In genomic region chr1:215146252-215146975, GRCh38 we compare ENCODE assay signal across 8 cellular contexts.
DNase-seq lines count a peak whose midpoint lies in the region; ATAC-seq and TF ChIP-seq lines count a peak whose summit lies in the region.

No MANE protein-coding gene starts in this region.

- no peaks in the 10 kb centered on the region for H3K79me1 ChIP-seq in H9 (ENCODE audit: insufficient read depth, low read depth, low read length, poor library complexity, severe bottlenecking)

- no peaks in the 10 kb centered on the region for H3K79me2 ChIP-seq in H9 (ENCODE audit: insufficient read depth, low read length)

- H4K91ac ChIP-seq in H9 (ENCODE audit: insufficient read length, low read depth, low read length), result no peak overlapping the region

- H4K5ac ChIP-seq in H9 (ENCODE audit: insufficient read length, low read depth, low read length), result no peak overlapping the region

- H3K4ac ChIP-seq in H9 (ENCODE audit: low read depth, low read length), result no peak overlapping the region

- no peak overlapping the region for H3K4me3 Mint-ChIP-seq in H9
- H3K4me3 Mint-ChIP-seq in CD4-positive, alpha-beta T cell, result no peak overlapping the region

- POLR2A ChIA-PET in CD4-positive, alpha-beta T cell (lab: Charles Lee), result no interaction called here

- H3K23me2 ChIP-seq in H9 (ENCODE audit: insufficient read length, low read depth, low read length, poor library complexity, severe bottlenecking), result no peaks in the 10 kb centered on the region

- H3K4me3 ChIP-seq in foreskin fibroblast (ENCODE audit: low read depth in 1 of 2, low read length in 2 of 2), result no peak overlapping the region

- H2BK12ac ChIP-seq in H9 (ENCODE audit: insufficient read length, low read depth, low read length), result no peak overlapping the region

- no peak overlapping the region for H2BK20ac ChIP-seq in H9 (ENCODE audit: low read depth, low read length, poor library complexity, severe bottlenecking)

- H3K14ac ChIP-seq in H9 (ENCODE audit: insufficient read depth, low read length), result no peak overlapping the region

- H3K9me3 ChIP-seq in H9 (ENCODE audit: control insufficient read depth, low read depth, low read length), result no peaks in the 10 kb centered on the region
- no peaks in the 10 kb centered on the region for H3K9me3 ChIP-seq in CD4-positive, alpha-beta T cell (ENCODE audit: control insufficient read depth, low read length)

- H3K4me1 ChIP-seq in H9 (ENCODE audit: insufficient read depth, low read length), result no peaks in the 10 kb centered on the region

- H3K36me3 Mint-ChIP-seq in H9 (ENCODE audit: insufficient read depth in 1 of 3, low read depth in 3 of 3), result peaks cover 0 to 5% (median 0%) of the 10 kb centered on the region in 3 experiments; a peak in 3 of 7 replicates
- H3K36me3 Mint-ChIP-seq in CD4-positive, alpha-beta T cell (ENCODE audit: low read depth), result no peaks in the 10 kb centered on the region

- H3K27me3 Mint-ChIP-seq in H9 (ENCODE audit: low read depth), result no peaks in the 10 kb centered on the region
- no peaks in the 10 kb centered on the region for H3K27me3 Mint-ChIP-seq in CD4-positive, alpha-beta T cell

- H4K20me1 ChIP-seq in H9 (ENCODE audit: control insufficient read depth, insufficient read depth, insufficient read length), result no peaks in the 10 kb centered on the region

- H3K27me3 ChIP-seq in H9 (ENCODE audit: insufficient read depth, low read length), result no peaks in the 10 kb centered on the region
- no peaks in the 10 kb centered on the region for H3K27me3 ChIP-seq in CD4-positive, alpha-beta T cell (ENCODE audit: control insufficient read depth, insufficient read depth, low read length)

- in situ Hi-C loops in ACHN (cut with HindIII; ENCODE audit: low pct_ligation_motif_present, low pct_unique_long_range_greater_than_20kb, low sequenced_read_pairs), result no loop called here

- no peak overlapping the region for H3K23ac ChIP-seq in H9 (ENCODE audit: insufficient read length, low read depth, low read length)

- no peak overlapping the region for H2BK15ac ChIP-seq in H9 (ENCODE audit: low read depth, low read length)

- no peak overlapping the region for H4K8ac ChIP-seq in H9 (replicated peaks; ENCODE audit: insufficient read length, low read depth, low read length)

- no peak overlapping the region for H2AK5ac ChIP-seq in H9 (ENCODE audit: insufficient read length, low read length)

- H2BK5ac ChIP-seq in H9 (ENCODE audit: insufficient read length, low read length), result no peak overlapping the region

- ATAC-seq in CD4-positive, alpha-beta T cell (ENCODE audit: poor library complexity), result no peak
- no peak for ATAC-seq in HG03025 (IDR thresholded peaks at IDR 0.05; ENCODE audit: low FRiP score, unreplicated experiment)
- no peak for ATAC-seq in GM19463 (IDR thresholded peaks at IDR 0.05; ENCODE audit: unreplicated experiment)

- H3K9me3 Mint-ChIP-seq in H9, result peaks cover 0 to 6% of the 10 kb centered on the region in 2 experiments; a peak in 2 of 5 replicates
- H3K9me3 Mint-ChIP-seq in CD4-positive, alpha-beta T cell, result no peaks in the 10 kb centered on the region

- H3K9ac ChIP-seq in H9 (ENCODE audit: extremely low read depth, insufficient read length, low read length), result no peak overlapping the region

- TF ChIP-seq CTCF in H9 (conservative IDR thresholded peaks at IDR 0.05) (peak; percentile 70), foreskin fibroblast (IDR thresholded peaks at IDR 0.05; ENCODE audit: low read depth, low read length) (peak; percentile 55)
- TF ChIP-seq CTCF in CD4-positive, alpha-beta T cell (IDR thresholded peaks at IDR 0.05), result no peak

- WGBS in H9 (ENCODE audit: extremely low coverage, insufficient read length, low lambda C conversion rate), result no CpG with 5 or more reads among the region's 8 CpGs

- intact Hi-C loops in CD4-positive, alpha-beta T cell (cut with DNase I, micrococcal nuclease), result no loop called here

- CTCF ChIA-PET in CD4-positive, alpha-beta T cell (lab: Charles Lee), result no interaction called here

- no peak overlapping the region for H3T11ph ChIP-seq in H9 (ENCODE audit: low read length)

- no peak overlapping the region for H3K27ac ChIP-seq in H9 (ENCODE audit: insufficient read length, low read depth, low read length)
- H3K27ac ChIP-seq in CD4-positive, alpha-beta T cell (ENCODE audit: low read depth, low read length), result no peak overlapping the region

- no peaks in the 10 kb centered on the region for H3K4me1 Mint-ChIP-seq in H9
- peaks cover 4% of the 10 kb centered on the region for H3K4me1 Mint-ChIP-seq in CD4-positive, alpha-beta T cell (ENCODE audit: low read depth)

- no peak overlapping the region for H2AFZ ChIP-seq in H9 (ENCODE audit: low read length)

- no peak overlapping the region for H2BK120ac ChIP-seq in H9 (ENCODE audit: low read depth, low read length, poor library complexity, severe bottlenecking)

- DNase-seq in ACHN, result peak; percentile 66
- DNase-seq in H9, result no peak
- DNase-seq in RPMI7951 (ENCODE audit: low read depth), result peak; percentile 41
- DNase-seq in foreskin fibroblast, result peak; percentile 21 to 67
- no peak for DNase-seq in CD4-positive, alpha-beta T cell
- DNase-seq in activated T-cell treated with anti-CD3 and anti-CD28 coated beads, Interleukin-2, amount 50 U/mL, for 48 hours, result no peak

- H3K27ac Mint-ChIP-seq in H9, result no peak overlapping the region
- no peak overlapping the region for H3K27ac Mint-ChIP-seq in CD4-positive, alpha-beta T cell

- H3K18ac ChIP-seq in H9 (ENCODE audit: insufficient read length, low read depth, low read length), result no peak overlapping the region

- H3K4me2 ChIP-seq in H9 (ENCODE audit: insufficient read depth, insufficient read length, low read length), result no peak overlapping the region

- no peak overlapping the region for H3K56ac ChIP-seq in H9 (ENCODE audit: insufficient read length, low read depth, low read length)

Comparison
In these comparisons a context has a peak if more than half of its experiments do, and no peak if none do; other contexts are left out.
1. DNase-seq: peak in ACHN (single experiment), RPMI7951 (single experiment) and foreskin fibroblast (2 of 2); none in H9 (single experiment), CD4-positive, alpha-beta T cell (0 of 10) and activated T-cell treated with anti-CD3 and anti-CD28 coated beads, Interleukin-2, amount 50 U/mL, for 48 hours (0 of 2).